Comparison of ENCODE assay signal across 1 cellular context in the genomic region with DNA sequence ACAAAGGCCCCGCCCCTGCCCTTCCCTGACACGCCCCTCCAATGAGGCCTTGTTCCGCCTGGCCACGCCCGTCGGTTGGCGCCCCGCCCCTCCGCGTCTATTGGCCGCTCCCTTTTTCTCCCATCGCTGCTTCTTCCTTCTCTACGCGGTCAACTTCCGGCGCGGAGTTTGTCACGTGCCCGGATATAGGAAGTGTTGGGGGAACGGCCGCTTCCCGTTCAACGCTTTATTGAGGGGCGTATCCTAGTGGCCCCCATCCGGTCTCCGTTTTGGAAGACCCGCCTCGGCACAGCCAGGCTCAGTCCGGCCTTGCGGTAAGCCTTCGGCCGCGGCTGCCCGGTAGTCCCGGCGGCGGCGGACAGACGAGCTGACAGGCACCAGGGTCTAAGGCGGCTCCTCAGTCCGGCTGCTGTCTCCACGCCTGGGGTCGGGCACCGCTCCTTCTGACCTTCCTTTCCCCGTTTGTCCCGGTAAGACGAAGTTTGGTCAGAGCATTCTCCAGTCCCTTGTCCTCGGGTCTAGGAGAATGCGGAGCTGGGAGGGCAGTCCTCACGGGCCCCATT.
TF ChIP-seq lines count a peak whose summit lies in the region.

A gene with protein sequence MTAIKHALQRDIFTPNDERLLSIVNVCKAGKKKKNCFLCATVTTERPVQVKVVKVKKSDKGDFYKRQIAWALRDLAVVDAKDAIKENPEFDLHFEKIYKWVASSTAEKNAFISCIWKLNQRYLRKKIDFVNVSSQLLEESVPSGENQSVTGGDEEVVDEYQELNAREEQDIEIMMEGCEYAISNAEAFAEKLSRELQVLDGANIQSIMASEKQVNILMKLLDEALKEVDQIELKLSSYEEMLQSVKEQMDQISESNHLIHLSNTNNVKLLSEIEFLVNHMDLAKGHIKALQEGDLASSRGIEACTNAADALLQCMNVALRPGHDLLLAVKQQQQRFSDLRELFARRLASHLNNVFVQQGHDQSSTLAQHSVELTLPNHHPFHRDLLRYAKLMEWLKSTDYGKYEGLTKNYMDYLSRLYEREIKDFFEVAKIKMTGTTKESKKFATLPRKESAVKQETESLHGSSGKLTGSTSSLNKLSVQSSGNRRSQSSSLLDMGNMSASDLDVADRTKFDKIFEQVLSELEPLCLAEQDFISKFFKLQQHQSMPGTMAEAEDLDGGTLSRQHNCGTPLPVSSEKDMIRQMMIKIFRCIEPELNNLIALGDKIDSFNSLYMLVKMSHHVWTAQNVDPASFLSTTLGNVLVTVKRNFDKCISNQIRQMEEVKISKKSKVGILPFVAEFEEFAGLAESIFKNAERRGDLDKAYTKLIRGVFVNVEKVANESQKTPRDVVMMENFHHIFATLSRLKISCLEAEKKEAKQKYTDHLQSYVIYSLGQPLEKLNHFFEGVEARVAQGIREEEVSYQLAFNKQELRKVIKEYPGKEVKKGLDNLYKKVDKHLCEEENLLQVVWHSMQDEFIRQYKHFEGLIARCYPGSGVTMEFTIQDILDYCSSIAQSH (plus strand): TSS at position 165 of the 563 bp plus-strand sequence. CDS start 4,676 bp downstream, outside the sequence.

TF ChIP-seq in K562, 482 proteins besides CTCF, POLR2A, EP300 and RAD21 (continued from another document and continues in another):
- TF ChIP-seq ZNF75A (CRISPR knock-in tag; IDR thresholded peaks at IDR 0.05) (no peak), NCOA4 (IDR thresholded peaks at IDR 0.05; ENCODE audit: partially characterized antibody) (no peak), HOXB6 (CRISPR knock-in tag; IDR thresholded peaks at IDR 0.05; ENCODE audit: borderline replicate concordance) (no peak), ZNF695 (CRISPR knock-in tag; IDR thresholded peaks at IDR 0.05) (no peak), ZSCAN32 (CRISPR knock-in tag; IDR thresholded peaks at IDR 0.05) (0 out of 2 replicates have a peak, but pooled peaks have one; percentile 23), TGIF2 (CRISPR knock-in tag; IDR thresholded peaks at IDR 0.05) (no peak), CXXC5 (CRISPR knock-in tag; IDR thresholded peaks at IDR 0.05) (peak; percentile 94), ZNF668 (CRISPR knock-in tag; IDR thresholded peaks at IDR 0.05) (no peak), RAD51 (IDR thresholded peaks at IDR 0.05; ENCODE audit: borderline replicate concordance, low read depth) (peak; percentile 96), SRSF1 (IDR thresholded peaks at IDR 0.05; ENCODE audit: low read depth, low read length) (no peak), CHCHD3 (CRISPR knock-in tag; IDR thresholded peaks at IDR 0.05) (no peak), ZNF445 (CRISPR knock-in tag; IDR thresholded peaks at IDR 0.05; ENCODE audit: low read depth) (no peak), ZNF239 (CRISPR knock-in tag; IDR thresholded peaks at IDR 0.05) (no peak), GTF2E2 (tag; IDR thresholded peaks at IDR 0.05) (peak; percentile 75; the same call in 1 of the 2 replicates), KLF13 (tag; IDR thresholded peaks at IDR 0.05; ENCODE audit: borderline replicate concordance, low read depth) (no peak), BHLHE40 (IDR thresholded peaks at IDR 0.05; ENCODE audit: low read length) (peak; percentile 87), RB1 (IDR thresholded peaks at IDR 0.05; ENCODE audit: low read depth) (peak; percentile 59), TBL1XR1 (IDR thresholded peaks at IDR 0.05; ENCODE audit: low read length in 2 of 2) (no peak), SIRT6 (IDR thresholded peaks at IDR 0.05; ENCODE audit: low read depth, low read length) (no peak), GTF2A2 (tag; IDR thresholded peaks at IDR 0.05) (no peak), ETV6 (IDR thresholded peaks at IDR 0.05; ENCODE audit: borderline replicate concordance in 1 of 2, low read depth in 2 of 2, low read length in 1 of 2) (peak; percentile 64 to 77; a peak in 3 of 4 replicates), ETV6 (CRISPR knock-in tag; IDR thresholded peaks at IDR 0.05; ENCODE audit: borderline replicate concordance) (no peak), SIN3A (IDR thresholded peaks at IDR 0.05; ENCODE audit: borderline replicate concordance in 2 of 2, control insufficient read depth in 1 of 2, low read depth in 2 of 2, low read length in 2 of 2) (peak; percentile 69 to 73; a peak in 2 of 4 replicates), PTTG1 (tag; IDR thresholded peaks at IDR 0.05; ENCODE audit: low read depth) (no peak), KDM4B (IDR thresholded peaks at IDR 0.05; ENCODE audit: borderline replicate concordance in 2 of 2, low read depth in 1 of 2) (peak in 1 of 2 experiments; percentile 81; a peak in 2 of 4 replicates), FOSL1 (tag; conservative IDR thresholded peaks at IDR 0.05) (no peak), ERF (CRISPR knock-in tag; IDR thresholded peaks at IDR 0.05) (no peak), ZNF551 (CRISPR knock-in tag; IDR thresholded peaks at IDR 0.05) (no peak), POLR2AphosphoS2 (IDR thresholded peaks at IDR 0.05; ENCODE audit: low read length) (no peak), ZKSCAN8 (CRISPR knock-in tag; IDR thresholded peaks at IDR 0.05) (no peak), POLR2H (tag; IDR thresholded peaks at IDR 0.05; ENCODE audit: low read depth) (peak; percentile 38; the same call in 1 of the 2 replicates), SPI1 (IDR thresholded peaks at IDR 0.05; ENCODE audit: borderline replicate concordance, low read depth, low read length) (peak; percentile 62), ZNF165 (CRISPR knock-in tag; IDR thresholded peaks at IDR 0.05; ENCODE audit: borderline replicate concordance) (no peak), KDM2B (CRISPR knock-in tag; IDR thresholded peaks at IDR 0.05) (no peak), LCOR (CRISPR knock-in tag; IDR thresholded peaks at IDR 0.05) (peak; percentile 44; the same call in 1 of the 2 replicates)
- TF ChIP-seq, protein P1, sequence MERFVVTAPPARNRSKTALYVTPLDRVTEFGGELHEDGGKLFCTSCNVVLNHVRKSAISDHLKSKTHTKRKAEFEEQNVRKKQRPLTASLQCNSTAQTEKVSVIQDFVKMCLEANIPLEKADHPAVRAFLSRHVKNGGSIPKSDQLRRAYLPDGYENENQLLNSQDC (CRISPR knock-in tag; IDR thresholded peaks at IDR 0.05): no peak
- TF ChIP-seq, protein P2, sequence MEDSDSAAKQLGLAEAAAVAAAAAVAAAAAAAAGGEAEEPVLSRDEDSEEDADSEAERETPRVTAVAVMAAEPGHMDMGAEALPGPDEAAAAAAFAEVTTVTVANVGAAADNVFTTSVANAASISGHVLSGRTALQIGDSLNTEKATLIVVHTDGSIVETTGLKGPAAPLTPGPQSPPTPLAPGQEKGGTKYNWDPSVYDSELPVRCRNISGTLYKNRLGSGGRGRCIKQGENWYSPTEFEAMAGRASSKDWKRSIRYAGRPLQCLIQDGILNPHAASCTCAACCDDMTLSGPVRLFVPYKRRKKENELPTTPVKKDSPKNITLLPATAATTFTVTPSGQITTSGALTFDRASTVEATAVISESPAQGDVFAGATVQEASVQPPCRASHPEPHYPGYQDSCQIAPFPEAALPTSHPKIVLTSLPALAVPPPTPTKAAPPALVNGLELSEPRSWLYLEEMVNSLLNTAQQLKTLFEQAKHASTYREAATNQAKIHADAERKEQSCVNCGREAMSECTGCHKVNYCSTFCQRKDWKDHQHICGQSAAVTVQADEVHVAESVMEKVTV (CRISPR knock-in tag; IDR thresholded peaks at IDR 0.05): 0 out of 2 replicates have a peak, but pooled peaks have one; percentile 21
- TF ChIP-seq, protein P3, sequence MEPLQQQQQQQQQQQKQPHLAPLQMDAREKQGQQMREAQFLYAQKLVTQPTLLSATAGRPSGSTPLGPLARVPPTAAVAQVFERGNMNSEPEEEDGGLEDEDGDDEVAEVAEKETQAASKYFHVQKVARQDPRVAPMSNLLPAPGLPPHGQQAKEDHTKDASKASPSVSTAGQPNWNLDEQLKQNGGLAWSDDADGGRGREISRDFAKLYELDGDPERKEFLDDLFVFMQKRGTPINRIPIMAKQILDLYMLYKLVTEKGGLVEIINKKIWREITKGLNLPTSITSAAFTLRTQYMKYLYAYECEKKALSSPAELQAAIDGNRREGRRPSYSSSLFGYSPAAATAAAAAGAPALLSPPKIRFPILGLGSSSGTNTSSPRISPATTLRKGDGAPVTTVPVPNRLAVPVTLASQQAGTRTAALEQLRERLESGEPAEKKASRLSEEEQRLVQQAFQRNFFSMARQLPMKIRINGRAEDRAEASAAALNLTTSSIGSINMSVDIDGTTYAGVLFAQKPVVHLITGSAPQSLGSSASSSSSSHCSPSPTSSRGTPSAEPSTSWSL (CRISPR knock-in tag; IDR thresholded peaks at IDR 0.05; ENCODE audit: borderline replicate concordance): 0 out of 2 replicates have a peak, but pooled peaks have one; percentile 85
- TF ChIP-seq, protein P4, sequence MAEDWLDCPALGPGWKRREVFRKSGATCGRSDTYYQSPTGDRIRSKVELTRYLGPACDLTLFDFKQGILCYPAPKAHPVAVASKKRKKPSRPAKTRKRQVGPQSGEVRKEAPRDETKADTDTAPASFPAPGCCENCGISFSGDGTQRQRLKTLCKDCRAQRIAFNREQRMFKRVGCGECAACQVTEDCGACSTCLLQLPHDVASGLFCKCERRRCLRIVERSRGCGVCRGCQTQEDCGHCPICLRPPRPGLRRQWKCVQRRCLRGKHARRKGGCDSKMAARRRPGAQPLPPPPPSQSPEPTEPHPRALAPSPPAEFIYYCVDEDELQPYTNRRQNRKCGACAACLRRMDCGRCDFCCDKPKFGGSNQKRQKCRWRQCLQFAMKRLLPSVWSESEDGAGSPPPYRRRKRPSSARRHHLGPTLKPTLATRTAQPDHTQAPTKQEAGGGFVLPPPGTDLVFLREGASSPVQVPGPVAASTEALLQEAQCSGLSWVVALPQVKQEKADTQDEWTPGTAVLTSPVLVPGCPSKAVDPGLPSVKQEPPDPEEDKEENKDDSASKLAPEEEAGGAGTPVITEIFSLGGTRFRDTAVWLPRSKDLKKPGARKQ (CRISPR knock-in tag; IDR thresholded peaks at IDR 0.05): no peak
- TF ChIP-seq, protein P5, sequence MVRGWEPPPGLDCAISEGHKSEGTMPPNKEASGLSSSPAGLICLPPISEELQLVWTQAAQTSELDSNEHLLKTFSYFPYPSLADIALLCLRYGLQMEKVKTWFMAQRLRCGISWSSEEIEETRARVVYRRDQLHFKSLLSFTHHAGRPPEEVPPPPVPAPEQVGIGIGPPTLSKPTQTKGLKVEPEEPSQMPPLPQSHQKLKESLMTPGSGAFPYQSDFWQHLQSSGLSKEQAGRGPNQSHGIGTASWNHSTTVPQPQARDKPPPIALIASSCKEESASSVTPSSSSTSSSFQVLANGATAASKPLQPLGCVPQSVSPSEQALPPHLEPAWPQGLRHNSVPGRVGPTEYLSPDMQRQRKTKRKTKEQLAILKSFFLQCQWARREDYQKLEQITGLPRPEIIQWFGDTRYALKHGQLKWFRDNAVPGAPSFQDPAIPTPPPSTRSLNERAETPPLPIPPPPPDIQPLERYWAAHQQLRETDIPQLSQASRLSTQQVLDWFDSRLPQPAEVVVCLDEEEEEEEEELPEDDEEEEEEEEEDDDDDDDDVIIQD (CRISPR knock-in tag; IDR thresholded peaks at IDR 0.05): no peak
- TF ChIP-seq, protein P6, sequence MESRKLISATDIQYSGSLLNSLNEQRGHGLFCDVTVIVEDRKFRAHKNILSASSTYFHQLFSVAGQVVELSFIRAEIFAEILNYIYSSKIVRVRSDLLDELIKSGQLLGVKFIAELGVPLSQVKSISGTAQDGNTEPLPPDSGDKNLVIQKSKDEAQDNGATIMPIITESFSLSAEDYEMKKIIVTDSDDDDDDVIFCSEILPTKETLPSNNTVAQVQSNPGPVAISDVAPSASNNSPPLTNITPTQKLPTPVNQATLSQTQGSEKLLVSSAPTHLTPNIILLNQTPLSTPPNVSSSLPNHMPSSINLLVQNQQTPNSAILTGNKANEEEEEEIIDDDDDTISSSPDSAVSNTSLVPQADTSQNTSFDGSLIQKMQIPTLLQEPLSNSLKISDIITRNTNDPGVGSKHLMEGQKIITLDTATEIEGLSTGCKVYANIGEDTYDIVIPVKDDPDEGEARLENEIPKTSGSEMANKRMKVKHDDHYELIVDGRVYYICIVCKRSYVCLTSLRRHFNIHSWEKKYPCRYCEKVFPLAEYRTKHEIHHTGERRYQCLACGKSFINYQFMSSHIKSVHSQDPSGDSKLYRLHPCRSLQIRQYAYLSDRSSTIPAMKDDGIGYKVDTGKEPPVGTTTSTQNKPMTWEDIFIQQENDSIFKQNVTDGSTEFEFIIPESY (CRISPR knock-in tag; IDR thresholded peaks at IDR 0.05): no peak
